Comparison of ENCODE assay signal across 29 cellular contexts in genomic region chr17:59010026-59010425, GRCh38.
"Had no signal": no experiment of that assay in that cellular context is flagged by ENCODE, and none has a peak within 500 bp of the region (broad histone marks: within the 10 kb centered on the region; RNA-seq: fewer than 3 reads in every experiment).

No MANE protein-coding gene starts in this region.

- H3K36me3 Mint-ChIP-seq: activated naive CD4-positive, alpha-beta T cell treated with anti-CD3 and anti-CD28 coated beads, Interleukin-2, amount 50 U/mL, for 72 hours had no signal

- H3K4me2 ChIP-seq: hepatocyte, neural progenitor cell had no signal

- H2AFZ ChIP-seq: hepatocyte, neural progenitor cell had no signal

- H3K9ac ChIP-seq: neural progenitor cell had no signal

- H3K27ac Mint-ChIP-seq: activated B cell treated with CpG ODN at 0.5 μM for 24 hours; activated CD8-positive, alpha-beta T cell treated with anti-CD3 and anti-CD28 coated beads for 36 hours; activated naive CD4-positive, alpha-beta T cell treated with anti-CD3 and anti-CD28 coated beads, Interleukin-2, amount 50 U/mL, for 72 hours; natural killer cell; neural progenitor cell; T-helper 2 cell treated with Interferon-gamma antibody and Interleukin-4, amounts not matched to agents 5 μg/mL and 100 μg/mL, for 36 hours; type B pancreatic cell had no signal

- FAIRE-seq: keratinocyte had no signal

- H3K9me3 Mint-ChIP-seq: activated B cell treated with CpG ODN at 0.5 μM for 24 hours; activated CD8-positive, alpha-beta T cell treated with anti-CD3 and anti-CD28 coated beads for 36 hours; activated naive CD4-positive, alpha-beta T cell treated with anti-CD3 and anti-CD28 coated beads, Interleukin-2, amount 50 U/mL, for 72 hours; natural killer cell; neural progenitor cell; T-helper 2 cell treated with Interferon-gamma antibody and Interleukin-4, amounts not matched to agents 5 μg/mL and 100 μg/mL, for 36 hours; type B pancreatic cell had no signal

- H3K4me3 ChIP-seq: adrenal gland, gastrocnemius medialis, hepatocyte, neural progenitor cell, spleen, thoracic aorta, vagina had no signal

- H3K36me3 ChIP-seq: neural progenitor cell had no signal

- H3K4me1 Mint-ChIP-seq: activated B cell treated with CpG ODN at 0.5 μM for 24 hours, natural killer cell, neural progenitor cell had no signal

- H3K27me3 Mint-ChIP-seq: activated B cell treated with CpG ODN at 0.5 μM for 24 hours; activated CD8-positive, alpha-beta T cell treated with anti-CD3 and anti-CD28 coated beads for 36 hours; type B pancreatic cell had no signal

- H3K27ac ChIP-seq: adrenal gland, brain microvascular endothelial cell, gastrocnemius medialis, hepatocyte, neural progenitor cell, spleen, thoracic aorta, vagina had no signal

- DNase-seq: activated B cell treated with CpG ODN at 0.5 μM for 24 hours; activated CD4-positive, alpha-beta T cell treated with anti-CD3 and anti-CD28 coated beads, Interleukin-2, amount 50 U/mL, for 1 hour; activated CD8-positive, alpha-beta T cell treated with anti-CD3 and anti-CD28 coated beads for 36 hours; activated naive CD4-positive, alpha-beta T cell; activated T-cell treated with anti-CD3 and anti-CD28 coated beads, Interleukin-2, amount 50 U/mL, for 48 hours; adrenal gland; aorta; brain microvascular endothelial cell; caudate nucleus; dermis blood vessel endothelial cell; effector CD4-positive, alpha-beta T cell; gastrocnemius medialis; glutamatergic neuron; left colon; mammary epithelial cell; midbrain; natural killer cell; right cardiac atrium; spleen; stimulated activated naive CD8-positive, alpha-beta T cell treated with anti-CD3 and anti-CD28 coated beads, Interleukin-15, Interleukin-2, amounts not matched to agents 100 U/mL and 50 U/mL, for 24 hours; T-helper 1 cell had no signal

- H3K9me3 ChIP-seq: adrenal gland, gastrocnemius medialis, spleen, thoracic aorta, vagina had no signal

- H3K79me2 ChIP-seq: hepatocyte had no signal

- H3K4me1 ChIP-seq: adrenal gland, gastrocnemius medialis, vagina had no signal

- H3K27me3 ChIP-seq: adrenal gland, brain microvascular endothelial cell, gastrocnemius medialis, hepatocyte, neural progenitor cell, spleen, vagina had no signal

- H3K4me3 Mint-ChIP-seq: activated B cell treated with CpG ODN at 0.5 μM for 24 hours; activated CD8-positive, alpha-beta T cell treated with anti-CD3 and anti-CD28 coated beads for 36 hours; natural killer cell; neural progenitor cell; T-helper 2 cell treated with Interferon-gamma antibody and Interleukin-4, amounts not matched to agents 5 μg/mL and 100 μg/mL, for 36 hours; type B pancreatic cell had no signal
